ENCODE assay signal across 18 cellular contexts in the genomic region with DNA sequence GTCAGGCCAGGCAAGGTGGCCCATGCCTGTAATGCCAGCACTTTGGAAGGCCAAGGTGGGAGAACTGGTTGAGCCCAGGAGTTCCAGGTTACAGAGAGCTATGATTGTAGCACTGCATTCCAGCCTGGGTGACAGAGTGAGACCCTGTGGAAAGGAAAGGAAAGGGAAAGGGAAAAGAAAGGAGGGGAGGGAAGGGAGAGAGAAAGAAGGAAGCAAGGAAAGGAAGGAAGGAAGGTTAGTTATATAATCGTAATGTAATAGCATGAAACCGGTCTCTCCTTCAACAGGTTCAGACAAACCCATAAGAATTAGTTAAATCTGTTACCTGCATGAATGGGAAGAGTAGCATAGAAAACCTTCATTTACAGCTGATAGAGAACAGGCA. TPM values are rescaled to one million over a fixed set of nuclear protein-coding genes. Genes with fewer than 3 reads are reported as not detected.
DNase-seq lines count a peak whose midpoint lies in the region; ATAC-seq, FAIRE-seq and TF ChIP-seq lines count a peak whose summit lies in the region.
"Had no signal": no experiment of that assay in that cellular context is flagged by ENCODE, and none has a peak within 500 bp of the region (broad histone marks: within the 10 kb centered on the region; RNA-seq: fewer than 3 reads in every experiment).

No MANE protein-coding gene starts in this region.

- H3K4me1 ChIP-seq in HCT116 (ENCODE audit: control insufficient read depth in 1 of 2, insufficient read depth in 2 of 2, low read length in 2 of 2) (peaks cover 23 to 54% of the 10 kb centered on the region in 2 experiments), astrocyte (ENCODE audit: insufficient read depth, low read length) (peaks cover 16% of the 10 kb centered on the region), keratinocyte (ENCODE audit: control insufficient read depth, extremely low read depth, insufficient read depth, low read length) (peaks cover 37% of the 10 kb centered on the region), thyroid gland (peaks cover 15 to 25% of the 10 kb centered on the region in 2 donors)

- no peaks in the 10 kb centered on the region for H3K36me3 ChIP-seq in HCT116 (ENCODE audit: control insufficient read depth in 1 of 2, insufficient read depth in 2 of 2, low read length in 2 of 2)
- H3K36me3 ChIP-seq in astrocyte (ENCODE audit: insufficient read depth, low read length), result no peaks in the 10 kb centered on the region
- no peaks in the 10 kb centered on the region for H3K36me3 ChIP-seq in keratinocyte (ENCODE audit: control insufficient read depth in 2 of 2, extremely low read depth in 1 of 2, insufficient read depth in 2 of 2, low read length in 2 of 2)
- H3K36me3 ChIP-seq in thyroid gland, result no peaks in the 10 kb centered on the region

- peaks cover 16% of the 10 kb centered on the region for H3K27me3 Mint-ChIP-seq in astrocyte (ENCODE audit: low read depth, unreplicated experiment)
- H3K27me3 Mint-ChIP-seq in stimulated activated memory B cell treated with anti-CD40 and anti-IgM and Interleukin-4, amounts not matched to agents 10 μg/mL and 1 μg/mL and 100 μg/mL, for 72 hours, result no peaks in the 10 kb centered on the region
- H3K27me3 Mint-ChIP-seq: IgD-negative memory B cell had no signal

- H3K4me2 ChIP-seq in HCT116 (ENCODE audit: low read length), result peak overlapping the region; percentile 98; the same call in 1 of the 2 replicates
- no peak overlapping the region for H3K4me2 ChIP-seq in astrocyte (ENCODE audit: low read length)
- no peak overlapping the region for H3K4me2 ChIP-seq in keratinocyte (ENCODE audit: control insufficient read depth, extremely low read depth, insufficient read depth, low read depth, low read length)

- DNase-seq in HCT116 (ENCODE audit: low read depth, low spot score) (no peak), astrocyte (ENCODE audit: low read depth) (no peak), keratinocyte (ENCODE audit: low read depth, low spot score) (no peak), thyroid gland (no peak), NCI-H2029 treated with DMSO at 0.1 percent for 48 hours (lab: John Stamatoyannopoulos, UW) (no peak)
- no peak for DNase-seq in central memory CD4-positive, alpha-beta T cell
- DNase-seq: amygdala, NCI-H2029, NCI-H510A treated with DMSO at 0.1 percent for 48 hours, SHP77 treated with DMSO at 0.1 percent for 48 hours had no signal

- H3K9me2 ChIP-seq in HCT116 (ENCODE audit: insufficient read depth), result no peaks in the 10 kb centered on the region

- H3K79me2 ChIP-seq in HCT116 (ENCODE audit: insufficient read depth, low read length) (peaks cover 10% of the 10 kb centered on the region; the same call in 1 of the 2 replicates), astrocyte (ENCODE audit: insufficient read depth, low read length) (peaks cover 29% of the 10 kb centered on the region), keratinocyte (ENCODE audit: control insufficient read depth, insufficient read depth, low read length) (peaks cover 10% of the 10 kb centered on the region)

- CTCF ChIA-PET in HCT116 (lab: Charles Lee), result interaction anchor here (0.6 kb wide), 1 partner anchor 16 kb away, joined by 5 read pairs; no protein-coding TSS in a partner anchor

- H3K9me3 ChIP-seq in HCT116 (ENCODE audit: control insufficient read depth in 1 of 2, insufficient read depth in 1 of 2, low read depth in 1 of 2, low read length in 2 of 2), result no peaks in the 10 kb centered on the region
- no peaks in the 10 kb centered on the region for H3K9me3 ChIP-seq in astrocyte (ENCODE audit: insufficient read depth, low read depth, low read length)
- no peaks in the 10 kb centered on the region for H3K9me3 ChIP-seq in keratinocyte (ENCODE audit: control insufficient read depth, low read depth, low read length)
- no peaks in the 10 kb centered on the region for H3K9me3 ChIP-seq in thyroid gland

- no peak for TF ChIP-seq RAD21 in HCT116 (IDR thresholded peaks at IDR 0.05; ENCODE audit: low read depth)

- POLR2A ChIA-PET in HCT116 (lab: Charles Lee), result interaction anchor here (3.2 kb wide), 1 partner anchor 14 kb away, joined by 31 read pairs; no protein-coding TSS in a partner anchor

- H3K9ac ChIP-seq in HCT116 (ENCODE audit: low read length) (no peak overlapping the region), astrocyte (ENCODE audit: low read length) (no peak overlapping the region), keratinocyte (ENCODE audit: control insufficient read depth, extremely low read depth, insufficient read depth, low read length) (no peak overlapping the region)

- intact Hi-C loops in HCT116 (cut with micrococcal nuclease), result no loop called here
- intact Hi-C loops in thyroid gland (cut with DNase I), result no loop called here

- no peak for FAIRE-seq in astrocyte (lab: Jason Lieb, UNC)
- FAIRE-seq in keratinocyte (lab: Jason Lieb, UNC), result peak; percentile 32
- FAIRE-seq: colon, islet of Langerhans had no signal

- no peak overlapping the region for H3K4me3 ChIP-seq in HCT116 (replicated peaks in 1 of 2; ENCODE audit: low read depth in 1 of 2, low read length in 2 of 2)
- no peak overlapping the region for H3K4me3 ChIP-seq in astrocyte (ENCODE audit: insufficient read depth, low read depth, low read length)
- H3K4me3 ChIP-seq in keratinocyte (ENCODE audit: control insufficient read depth in 2 of 3, extremely low read depth in 1 of 3, insufficient read depth in 2 of 3, low read depth in 1 of 3, low read length in 3 of 3), result no peak overlapping the region
- H3K4me3 ChIP-seq in thyroid gland (replicated peaks in 1 of 3), result no peak overlapping the region

- WGBS in thyroid gland, 2 donors, result 81 to 82% methylated on average over 2 of the region's 2 CpGs

- no peaks in the 10 kb centered on the region for H3K9me1 ChIP-seq in keratinocyte (ENCODE audit: control insufficient read depth, extremely low read depth, insufficient read depth, low read length)

- peaks cover 2% of the 10 kb centered on the region for H3K4me1 Mint-ChIP-seq in astrocyte (ENCODE audit: low read depth, unreplicated experiment)
- H3K4me1 Mint-ChIP-seq in stimulated activated memory B cell treated with anti-CD40 and anti-IgM and Interleukin-4, amounts not matched to agents 10 μg/mL and 1 μg/mL and 100 μg/mL, for 72 hours, result peaks cover 40% of the 10 kb centered on the region

- RAD21 ChIA-PET in HCT116 (lab: Charles Lee; ENCODE audit: low non-redundant PET in 1 of 2, low total read pairs in 2 of 2, uncharacterized antibody in 2 of 2, unreplicated experiment in 2 of 2), result no interaction called here

- no peaks in the 10 kb centered on the region for H3K9me3 Mint-ChIP-seq in astrocyte (ENCODE audit: unreplicated experiment)
- no peaks in the 10 kb centered on the region for H3K9me3 Mint-ChIP-seq in stimulated activated memory B cell treated with anti-CD40 and anti-IgM and Interleukin-4, amounts not matched to agents 10 μg/mL and 1 μg/mL and 100 μg/mL, for 72 hours
- H3K9me3 Mint-ChIP-seq: IgD-negative memory B cell; stimulated activated naive CD8-positive, alpha-beta T cell treated with anti-CD3 and anti-CD28 coated beads, Interleukin-15, Interleukin-2, amounts not matched to agents 100 ng/mL and 50 ng/mL, for 24 hours had no signal

- H3K36me3 Mint-ChIP-seq in astrocyte (ENCODE audit: low read depth, unreplicated experiment), result no peaks in the 10 kb centered on the region
- H3K36me3 Mint-ChIP-seq in stimulated activated memory B cell treated with anti-CD40 and anti-IgM and Interleukin-4, amounts not matched to agents 10 μg/mL and 1 μg/mL and 100 μg/mL, for 72 hours, result no peaks in the 10 kb centered on the region
- H3K36me3 Mint-ChIP-seq: IgD-negative memory B cell had no signal

- H2AFZ ChIP-seq in HCT116 (ENCODE audit: low read depth, low read length, poor library complexity, severe bottlenecking), result no peak overlapping the region
- no peak overlapping the region for H2AFZ ChIP-seq in astrocyte (ENCODE audit: low read depth, low read length)
- no peak overlapping the region for H2AFZ ChIP-seq in keratinocyte (ENCODE audit: control insufficient read depth, low read length)

- peak overlapping the region; percentile 71 for H3K4me3 Mint-ChIP-seq in astrocyte (ENCODE audit: unreplicated experiment)
- no peak overlapping the region for H3K4me3 Mint-ChIP-seq in stimulated activated memory B cell treated with anti-CD40 and anti-IgM and Interleukin-4, amounts not matched to agents 10 μg/mL and 1 μg/mL and 100 μg/mL, for 72 hours

- peak overlapping the region; percentile 75 for H3K27ac Mint-ChIP-seq in astrocyte (ENCODE audit: unreplicated experiment)
- peak overlapping the region; percentile 74 for H3K27ac Mint-ChIP-seq in stimulated activated memory B cell treated with anti-CD40 and anti-IgM and Interleukin-4, amounts not matched to agents 10 μg/mL and 1 μg/mL and 100 μg/mL, for 72 hours
- H3K27ac Mint-ChIP-seq: stimulated activated naive CD8-positive, alpha-beta T cell treated with anti-CD3 and anti-CD28 coated beads, Interleukin-15, Interleukin-2, amounts not matched to agents 100 ng/mL and 50 ng/mL, for 24 hours had no signal

- no peak for TF ChIP-seq POLR2A in HCT116 (IDR thresholded peaks at IDR 0.05; ENCODE audit: borderline replicate concordance, extremely low read depth, insufficient read depth, insufficient read length)
- TF ChIP-seq POLR2A in thyroid gland (IDR thresholded peaks at IDR 0.05), result no peak

- BruUV-seq in HCT116 (replicated peaks; lab: Mats Ljungman, UMichigan), result no TSS peak

- no peak overlapping the region for H3K27ac ChIP-seq in HCT116 (ENCODE audit: low read depth, low read length)
- no peak overlapping the region for H3K27ac ChIP-seq in astrocyte (ENCODE audit: low read depth, low read length)
- no peak overlapping the region for H3K27ac ChIP-seq in keratinocyte (ENCODE audit: control insufficient read depth, insufficient read depth, low read length)
- H3K27ac ChIP-seq in thyroid gland, result no peak overlapping the region

- dilution Hi-C loops in keratinocyte (cut with MboI; ENCODE audit: extremely low pct_ligation_motif_present, low sequenced_read_pairs), result loop anchor here (25.0 kb wide), 1 partner anchor 111 kb away; a partner anchor contains a TSS

- H3K27me3 ChIP-seq in HCT116 (ENCODE audit: insufficient read depth, low read length) (no peaks in the 10 kb centered on the region), astrocyte (ENCODE audit: insufficient read depth, low read length) (no peaks in the 10 kb centered on the region), keratinocyte (ENCODE audit: control insufficient read depth, extremely low read depth, insufficient read depth, low read length) (no peaks in the 10 kb centered on the region), thyroid gland (no peaks in the 10 kb centered on the region)

- H4K20me1 ChIP-seq in HCT116 (ENCODE audit: insufficient read depth) (no peaks in the 10 kb centered on the region), astrocyte (ENCODE audit: insufficient read depth, low read length) (peaks cover 9% of the 10 kb centered on the region), keratinocyte (ENCODE audit: control insufficient read depth, extremely low read depth, insufficient read depth, low read length) (no peaks in the 10 kb centered on the region)

- TF ChIP-seq CTCF in HCT116 (IDR thresholded peaks at IDR 0.05 in 2 of 3, conservative IDR thresholded peaks at IDR 0.05 in 1 of 3; ENCODE audit: borderline replicate concordance in 1 of 3, insufficient read depth in 1 of 3, low read depth in 2 of 3, low read length in 2 of 3), result no peak
- TF ChIP-seq CTCF in astrocyte (IDR thresholded peaks at IDR 0.05; ENCODE audit: insufficient read depth, low read depth, low read length), result no peak
- no peak for TF ChIP-seq CTCF in keratinocyte (optimal IDR thresholded peaks at IDR 0.05 in 1 of 3, IDR thresholded peaks at IDR 0.05 in 1 of 3, conservative IDR thresholded peaks at IDR 0.05 in 1 of 3; ENCODE audit: extremely low read depth in 1 of 3, insufficient read depth in 2 of 3, low read length in 3 of 3)
- no peak for TF ChIP-seq CTCF in thyroid gland (IDR thresholded peaks at IDR 0.05)

- no peak for ATAC-seq in HCT116
- ATAC-seq in stimulated activated memory B cell treated with anti-CD40 and anti-IgM and Interleukin-4, amounts not matched to agents 10 μg/mL and 1 μg/mL and 100 μg/mL, for 72 hours, result no peak
- no peak for ATAC-seq in HG02970 (IDR thresholded peaks at IDR 0.05; ENCODE audit: low FRiP score, unreplicated experiment)
- ATAC-seq: activated CD4-positive, CD25-positive, alpha-beta regulatory T cell treated with anti-CD3 and anti-CD28 coated beads, Interleukin-2, amount 50 U/mL, for 24 hours had no signal

RNA-seq across cellular contexts. Expression of a gene that starts 1.2 kb away (rescaled TPM):
- total RNA-seq in HCT116 (2021; ENCODE audit: unreplicated experiment) (13.1 TPM), astrocyte (14.5 and 15.1 TPM in 2 replicates), thyroid gland (1 to 10 TPM; 2.5 to 8.5 (median 6.4) TPM)
- polyA plus RNA-seq in HCT116 (2012), result 12.6 and 14.9 TPM in 2 replicates
- 14.5 to 32.1 TPM (median 21.7 TPM) in 3 replicates for polyA plus RNA-seq in keratinocyte
- polyA plus RNA-seq in keratinocyte (2011; ENCODE audit: low read depth), result 7.0 TPM
- 12.6 and 17.1 TPM in 2 replicates for polyA plus RNA-seq in keratinocyte (2011; cell fraction: cytosol; rRNA removed)
- 40.5 and 47.9 TPM in 2 replicates for polyA plus RNA-seq in keratinocyte (2011; cell fraction: nucleus; rRNA removed)
- polyA plus RNA-seq in keratinocyte (2012; ENCODE audit: low replicate concordance), result 19.1 and 34.6 TPM in 2 replicates
- 29.5 to 61.0 TPM (median 33.6 TPM) in 3 replicates for polyA minus RNA-seq in keratinocyte
- 31.5 TPM for polyA minus RNA-seq in keratinocyte (2011; cell fraction: cytosol; rRNA and poly(A)+ RNA removed)
- polyA minus RNA-seq in keratinocyte (2011; cell fraction: nucleus; rRNA and poly(A)+ RNA removed), result 29.3 and 35.2 TPM in 2 replicates

RNA-seq across cellular contexts. Expression of a gene that starts 17.4 kb away (rescaled TPM):
- total RNA-seq in HCT116 (2021; ENCODE audit: unreplicated experiment) (12.1 TPM), astrocyte (1.3 and 2.1 TPM in 2 replicates), thyroid gland (not detected)
- polyA plus RNA-seq in HCT116 (2012), result 4.2 and 6.1 TPM in 2 replicates
- 6.2 to 9.3 TPM (median 8.0 TPM) in 3 replicates for polyA plus RNA-seq in keratinocyte
- 0.32 TPM for polyA plus RNA-seq in keratinocyte (2011; ENCODE audit: low read depth)
- 4.4 and 8.9 TPM in 2 replicates for polyA plus RNA-seq in keratinocyte (2011; cell fraction: cytosol; rRNA removed)
- polyA plus RNA-seq in keratinocyte (2011; cell fraction: nucleus; rRNA removed), result 5.5 and 6.3 TPM in 2 replicates
- polyA plus RNA-seq in keratinocyte (2012; ENCODE audit: low replicate concordance), result 1.4 and 5.6 TPM in 2 replicates
- 3.1 to 9.8 TPM (median 5.5 TPM) in 3 replicates for polyA minus RNA-seq in keratinocyte
- 4.2 TPM for polyA minus RNA-seq in keratinocyte (2011; cell fraction: cytosol; rRNA and poly(A)+ RNA removed)
- 2.6 and 3.2 TPM in 2 replicates for polyA minus RNA-seq in keratinocyte (2011; cell fraction: nucleus; rRNA and poly(A)+ RNA removed)
- polyA plus RNA-seq: IgD-negative memory B cell, right cardiac atrium had no signal

RNA-seq across cellular contexts. Expression of a gene that starts 29.5 kb away (rescaled TPM):
- 368 TPM for total RNA-seq in HCT116 (2021; ENCODE audit: unreplicated experiment)
- 101 and 192 TPM in 2 replicates for polyA plus RNA-seq in HCT116 (2012)
- total RNA-seq in astrocyte, result 130 and 173 TPM in 2 replicates
- 16.2 to 96.9 TPM (median 82.8 TPM) in 3 replicates for polyA plus RNA-seq in keratinocyte
- 144 TPM for polyA plus RNA-seq in keratinocyte (2011; ENCODE audit: low read depth)
- 43.2 and 53.5 TPM in 2 replicates for polyA plus RNA-seq in keratinocyte (2011; cell fraction: cytosol; rRNA removed)
- 28.5 and 36.8 TPM in 2 replicates for polyA plus RNA-seq in keratinocyte (2011; cell fraction: nucleus; rRNA removed)
- polyA plus RNA-seq in keratinocyte (2012; ENCODE audit: low replicate concordance), result 47.4 and 128 TPM in 2 replicates
- polyA minus RNA-seq in keratinocyte, result 2.3 to 17.5 TPM (median 10.3 TPM) in 3 replicates
- polyA minus RNA-seq in keratinocyte (2011; cell fraction: cytosol; rRNA and poly(A)+ RNA removed), result 8.4 TPM
- 2.7 and 6.4 TPM in 2 replicates for polyA minus RNA-seq in keratinocyte (2011; cell fraction: nucleus; rRNA and poly(A)+ RNA removed)
- 10 to 100 TPM; 11.6 to 39.2 (median 17.0) TPM for total RNA-seq in thyroid gland

RNA-seq across cellular contexts. Expression of a gene that starts 56.9 kb away (rescaled TPM):
- total RNA-seq in HCT116 (2021; ENCODE audit: unreplicated experiment), result 35.8 TPM
- polyA plus RNA-seq in HCT116 (2012), result 31.3 and 38.4 TPM in 2 replicates
- 44.6 and 51.2 TPM in 2 replicates for total RNA-seq in astrocyte
- polyA plus RNA-seq in keratinocyte, result 31.6 to 37.3 TPM (median 32.6 TPM) in 3 replicates
- polyA plus RNA-seq in keratinocyte (2011; ENCODE audit: low read depth), result 7.1 TPM
- 30.3 and 30.6 TPM in 2 replicates for polyA plus RNA-seq in keratinocyte (2011; cell fraction: cytosol; rRNA removed)
- polyA plus RNA-seq in keratinocyte (2011; cell fraction: nucleus; rRNA removed), result 78.6 and 91.6 TPM in 2 replicates
- 26.6 TPM in 2 replicates for polyA plus RNA-seq in keratinocyte (2012; ENCODE audit: low replicate concordance)
- 24.3 to 38.7 TPM (median 25.7 TPM) in 3 replicates for polyA minus RNA-seq in keratinocyte
- polyA minus RNA-seq in keratinocyte (2011; cell fraction: cytosol; rRNA and poly(A)+ RNA removed), result 22.8 TPM
- 13.7 and 13.9 TPM in 2 replicates for polyA minus RNA-seq in keratinocyte (2011; cell fraction: nucleus; rRNA and poly(A)+ RNA removed)
- total RNA-seq in thyroid gland, result 100 to 1,000 TPM in 1 of 4 donors, 10 to 100 TPM in 3; 75.7 to 109 (median 99.2) TPM
